In genomic region chr15:90875549-90875981, GRCh38 we compare ENCODE assay signal across 16 cellular contexts. TPM values are rescaled to one million over a fixed set of nuclear protein-coding genes. Genes with fewer than 3 reads are reported as not detected.
DNase-seq lines count a peak whose midpoint lies in the region; ATAC-seq and TF ChIP-seq lines count a peak whose summit lies in the region.
"Had no signal": no experiment of that assay in that cellular context is flagged by ENCODE, and none has a peak within 500 bp of the region (broad histone marks: within the 10 kb centered on the region; RNA-seq: fewer than 3 reads in every experiment).

No MANE protein-coding gene starts in this region.

- H3K36me3 ChIP-seq in gastroesophageal sphincter: peaks cover 0 to 55% of the 10 kb centered on the region in 2 donors

- H3K4me3 Mint-ChIP-seq in activated naive CD4-positive, alpha-beta T cell treated with anti-CD3 and anti-CD28 coated beads, Interleukin-2, amount 10 ng/mL, durations not matched to agents 7 days and 5 days: no peak overlapping the region
- peak overlapping the region; percentile 56 for H3K4me3 Mint-ChIP-seq in activated CD4-positive, alpha-beta memory T cell treated with anti-CD3 and anti-CD28 coated beads, Interleukin-2, amount 10 ng/mL, durations not matched to agents 7 days and 5 days
- peak overlapping the region; percentile 87 for H3K4me3 Mint-ChIP-seq in stimulated activated effector memory CD8-positive, alpha-beta T cell treated with anti-CD3 and anti-CD28 coated beads, Interleukin-12 subunit alpha, Interleukin-12 subunit beta, amount 100 ng/mL, for 72 hours
- H3K4me3 Mint-ChIP-seq: B cell; CD8-positive, alpha-beta T cell; GM23338 had no signal

- H3K4me1 ChIP-seq in gastroesophageal sphincter: peaks cover 0 to 33% (median 23%) of the 10 kb centered on the region in 3 donors

- peaks cover 54 to 67% of the 10 kb centered on the region in 2 donors for H3K36me3 Mint-ChIP-seq in activated naive CD4-positive, alpha-beta T cell treated with anti-CD3 and anti-CD28 coated beads, Interleukin-2, amount 50 U/mL, for 72 hours
- peaks cover 57% of the 10 kb centered on the region for H3K36me3 Mint-ChIP-seq in activated naive CD4-positive, alpha-beta T cell treated with anti-CD3 and anti-CD28 coated beads, Interleukin-2, amount 10 ng/mL, durations not matched to agents 7 days and 5 days
- peaks cover 88% of the 10 kb centered on the region for H3K36me3 Mint-ChIP-seq in activated CD4-positive, alpha-beta memory T cell treated with anti-CD3 and anti-CD28 coated beads, Interleukin-2, amount 10 ng/mL, durations not matched to agents 7 days and 5 days (ENCODE audit: low read depth)
- peaks cover 95% of the 10 kb centered on the region for H3K36me3 Mint-ChIP-seq in stimulated activated effector memory CD8-positive, alpha-beta T cell treated with anti-CD3 and anti-CD28 coated beads, Interleukin-12 subunit alpha, Interleukin-12 subunit beta, amount 100 ng/mL, for 72 hours

- CTCF ChIA-PET in activated naive CD4-positive, alpha-beta T cell treated with anti-CD3 and anti-CD28 coated beads, Interleukin-2, amount 10 ng/mL, durations not matched to agents 7 days and 5 days (lab: Charles Lee): interaction anchor here (0.6 to 1.4 kb wide), 2 partner anchors 9 to 217 kb away, joined by 4 read pairs; no protein-coding TSS in a partner anchor
- CTCF ChIA-PET in activated CD4-positive, alpha-beta memory T cell treated with anti-CD3 and anti-CD28 coated beads, Interleukin-2, amount 10 ng/mL, durations not matched to agents 7 days and 5 days (lab: Charles Lee): no interaction called here

- POLR2A ChIA-PET in activated CD4-positive, alpha-beta memory T cell treated with anti-CD3 and anti-CD28 coated beads, Interleukin-2, amount 10 ng/mL, durations not matched to agents 7 days and 5 days (lab: Charles Lee): interaction anchor here (1.2 to 4.0 kb wide), 5 partner anchors 10 to 158 kb away, joined by 3 to 27 read pairs (median 5); no protein-coding TSS in a partner anchor

- intact Hi-C loops in dorsolateral prefrontal cortex (cut with DNase I): loop anchor here in 1 of 2 donors (5.0 kb wide), 1 partner anchor 558 kb away; no protein-coding TSS in a partner anchor

- no peak for DNase-seq in activated naive CD4-positive, alpha-beta T cell treated with anti-CD3 and anti-CD28 coated beads, Interleukin-2, amount 50 U/mL, for 72 hours (ENCODE audit: low spot score in 2 of 2)
- no peak for DNase-seq in activated naive CD4-positive, alpha-beta T cell treated with anti-CD3 and anti-CD28 coated beads, Interleukin-2, amount 10 ng/mL, durations not matched to agents 7 days and 5 days
- no peak for DNase-seq in activated CD4-positive, alpha-beta memory T cell treated with anti-CD3 and anti-CD28 coated beads, Interleukin-2, amount 10 ng/mL, durations not matched to agents 7 days and 5 days
- DNase-seq in dorsolateral prefrontal cortex (no peak), COLO668 (lab: John Stamatoyannopoulos, UW; ENCODE audit: unreplicated experiment) (no peak)
- DNase-seq in stimulated activated effector memory CD8-positive, alpha-beta T cell treated with anti-CD3 and anti-CD28 coated beads, Interleukin-12 subunit alpha, Interleukin-12 subunit beta, amount 100 ng/mL, for 72 hours (ENCODE audit: low spot score in 2 of 2): no peak
- DNase-seq: CD8-positive, alpha-beta T cell; GF-D8; MM.1S; NCI-H187 treated with DMSO at 0.1 percent for 48 hours; NCI-H446; PC-3 had no signal

- WGBS in gastroesophageal sphincter (ENCODE audit: low coverage in 1 of 2), 2 donors: 60% methylated on average over 2 of the region's 12 CpGs; no CpG with 5 or more reads in 1 of the 2 donors

- ATAC-seq in activated naive CD4-positive, alpha-beta T cell treated with anti-CD3 and anti-CD28 coated beads, Interleukin-2, amount 50 U/mL, for 72 hours: no peak
- ATAC-seq in stimulated activated effector memory CD8-positive, alpha-beta T cell treated with anti-CD3 and anti-CD28 coated beads, Interleukin-12 subunit alpha, Interleukin-12 subunit beta, amount 100 ng/mL, for 72 hours: no peak
- no peak for ATAC-seq in gastroesophageal sphincter
- ATAC-seq: CD8-positive, alpha-beta T cell; GM23338; PC-3 had no signal

- H3K9me3 Mint-ChIP-seq in activated naive CD4-positive, alpha-beta T cell treated with anti-CD3 and anti-CD28 coated beads, Interleukin-2, amount 50 U/mL, for 72 hours: no peaks in the 10 kb centered on the region
- no peaks in the 10 kb centered on the region for H3K9me3 Mint-ChIP-seq in activated naive CD4-positive, alpha-beta T cell treated with anti-CD3 and anti-CD28 coated beads, Interleukin-2, amount 10 ng/mL, durations not matched to agents 7 days and 5 days
- no peaks in the 10 kb centered on the region for H3K9me3 Mint-ChIP-seq in activated CD4-positive, alpha-beta memory T cell treated with anti-CD3 and anti-CD28 coated beads, Interleukin-2, amount 10 ng/mL, durations not matched to agents 7 days and 5 days
- no peaks in the 10 kb centered on the region for H3K9me3 Mint-ChIP-seq in stimulated activated effector memory CD8-positive, alpha-beta T cell treated with anti-CD3 and anti-CD28 coated beads, Interleukin-12 subunit alpha, Interleukin-12 subunit beta, amount 100 ng/mL, for 72 hours
- H3K9me3 Mint-ChIP-seq: CD8-positive, alpha-beta T cell; GM23338 had no signal

- H3K27me3 ChIP-seq in dorsolateral prefrontal cortex (no peaks in the 10 kb centered on the region), gastroesophageal sphincter (no peaks in the 10 kb centered on the region)

- TF ChIP-seq CTCF in dorsolateral prefrontal cortex (IDR thresholded peaks at IDR 0.05 in 54 of 56, conservative IDR thresholded peaks at IDR 0.05 in 2 of 56; ENCODE audit: low read depth in 1 of 56, partially characterized antibody in 56 of 56) (no peak), gastroesophageal sphincter (IDR thresholded peaks at IDR 0.05) (no peak)

- H3K9me3 ChIP-seq in gastroesophageal sphincter: no peaks in the 10 kb centered on the region

- no peaks in the 10 kb centered on the region for H3K27me3 Mint-ChIP-seq in activated naive CD4-positive, alpha-beta T cell treated with anti-CD3 and anti-CD28 coated beads, Interleukin-2, amount 10 ng/mL, durations not matched to agents 7 days and 5 days
- no peaks in the 10 kb centered on the region for H3K27me3 Mint-ChIP-seq in activated CD4-positive, alpha-beta memory T cell treated with anti-CD3 and anti-CD28 coated beads, Interleukin-2, amount 10 ng/mL, durations not matched to agents 7 days and 5 days
- H3K27me3 Mint-ChIP-seq: B cell had no signal

- TF ChIP-seq POLR2A in gastroesophageal sphincter (IDR thresholded peaks at IDR 0.05): no peak

- peak overlapping the region; percentile 82 to 99 for H3K27ac Mint-ChIP-seq in activated naive CD4-positive, alpha-beta T cell treated with anti-CD3 and anti-CD28 coated beads, Interleukin-2, amount 50 U/mL, for 72 hours
- no peak overlapping the region for H3K27ac Mint-ChIP-seq in activated naive CD4-positive, alpha-beta T cell treated with anti-CD3 and anti-CD28 coated beads, Interleukin-2, amount 10 ng/mL, durations not matched to agents 7 days and 5 days
- peak overlapping the region; percentile 67 for H3K27ac Mint-ChIP-seq in activated CD4-positive, alpha-beta memory T cell treated with anti-CD3 and anti-CD28 coated beads, Interleukin-2, amount 10 ng/mL, durations not matched to agents 7 days and 5 days
- peak overlapping the region; percentile 93 for H3K27ac Mint-ChIP-seq in stimulated activated effector memory CD8-positive, alpha-beta T cell treated with anti-CD3 and anti-CD28 coated beads, Interleukin-12 subunit alpha, Interleukin-12 subunit beta, amount 100 ng/mL, for 72 hours
- H3K27ac Mint-ChIP-seq: B cell; CD8-positive, alpha-beta T cell; GM23338 had no signal

- no peak for TF ChIP-seq EP300 in gastroesophageal sphincter (IDR thresholded peaks at IDR 0.05)

- H3K4me1 Mint-ChIP-seq in activated naive CD4-positive, alpha-beta T cell treated with anti-CD3 and anti-CD28 coated beads, Interleukin-2, amount 10 ng/mL, durations not matched to agents 7 days and 5 days: peaks cover 56% of the 10 kb centered on the region
- H3K4me1 Mint-ChIP-seq in activated CD4-positive, alpha-beta memory T cell treated with anti-CD3 and anti-CD28 coated beads, Interleukin-2, amount 10 ng/mL, durations not matched to agents 7 days and 5 days: peaks cover 63% of the 10 kb centered on the region
- peaks cover 36% of the 10 kb centered on the region for H3K4me1 Mint-ChIP-seq in stimulated activated effector memory CD8-positive, alpha-beta T cell treated with anti-CD3 and anti-CD28 coated beads, Interleukin-12 subunit alpha, Interleukin-12 subunit beta, amount 100 ng/mL, for 72 hours

- H3K4me3 ChIP-seq in dorsolateral prefrontal cortex (no peak overlapping the region), gastroesophageal sphincter (no peak overlapping the region)
- H3K4me3 ChIP-seq: GM23338 had no signal

- peak overlapping the region in 44 of 59 donors; percentile 15 to 97 (median 56) for H3K27ac ChIP-seq in dorsolateral prefrontal cortex
- H3K27ac ChIP-seq in gastroesophageal sphincter: peak overlapping the region in 1 of 4 donors; percentile 37
- H3K27ac ChIP-seq: KMS-11 had no signal

RNA-seq across cellular contexts. Expression of gene FURIN, which starts 7.2 kb away (rescaled TPM):
- 100 to 1,000 TPM; 381 to 721 TPM for total RNA-seq in activated naive CD4-positive, alpha-beta T cell treated with anti-CD3 and anti-CD28 coated beads, Interleukin-2, amount 50 U/mL, for 72 hours
- 100 to 1,000 TPM; 550 to 553 TPM for total RNA-seq in activated CD4-positive, alpha-beta memory T cell treated with anti-CD3 and anti-CD28 coated beads, Interleukin-2, amount 10 ng/mL, durations not matched to agents 7 days and 5 days
- 10 to 100 TPM; 28.0 to 73.1 (median 40.8) TPM for total RNA-seq in dorsolateral prefrontal cortex
- total RNA-seq in gastroesophageal sphincter: 10 to 100 TPM; 34.1 to 75.4 (median 59.8) TPM

RNA-seq across cellular contexts. Expression of gene FES, which starts 8.7 kb away (rescaled TPM):
- 10 to 100 TPM; 83.9 to 91.4 TPM for total RNA-seq in activated naive CD4-positive, alpha-beta T cell treated with anti-CD3 and anti-CD28 coated beads, Interleukin-2, amount 50 U/mL, for 72 hours
- 10 to 100 TPM; 31.2 to 32.4 TPM for total RNA-seq in activated CD4-positive, alpha-beta memory T cell treated with anti-CD3 and anti-CD28 coated beads, Interleukin-2, amount 10 ng/mL, durations not matched to agents 7 days and 5 days
- total RNA-seq in dorsolateral prefrontal cortex: 10 to 100 TPM in 95 of 120 experiments, 1 to 10 TPM in 25; 5.3 to 39.5 (median 13.8) TPM
- 10 to 100 TPM; 40.1 to 70.4 (median 43.5) TPM for total RNA-seq in gastroesophageal sphincter

RNA-seq across cellular contexts. Expression of gene MAN2A2, which starts 27.5 kb away (rescaled TPM):
- total RNA-seq in activated naive CD4-positive, alpha-beta T cell treated with anti-CD3 and anti-CD28 coated beads, Interleukin-2, amount 50 U/mL, for 72 hours: 100 to 1,000 TPM in 1 of 2 donors, 10 to 100 TPM in 1; 99.8 to 225 TPM
- 100 to 1,000 TPM; 132 to 133 TPM for total RNA-seq in activated CD4-positive, alpha-beta memory T cell treated with anti-CD3 and anti-CD28 coated beads, Interleukin-2, amount 10 ng/mL, durations not matched to agents 7 days and 5 days
- total RNA-seq in dorsolateral prefrontal cortex: 100 to 1,000 TPM; 152 to 468 (median 226) TPM
- 10 to 100 TPM; 19.4 to 58.2 (median 44.9) TPM for total RNA-seq in gastroesophageal sphincter

RNA-seq across cellular contexts. Expression of gene HDDC3, which starts 56.8 kb away (rescaled TPM):
- 10 to 100 TPM; 18.9 to 32.4 TPM for total RNA-seq in activated naive CD4-positive, alpha-beta T cell treated with anti-CD3 and anti-CD28 coated beads, Interleukin-2, amount 50 U/mL, for 72 hours
- 10 to 100 TPM; 37.6 to 41.7 TPM for total RNA-seq in activated CD4-positive, alpha-beta memory T cell treated with anti-CD3 and anti-CD28 coated beads, Interleukin-2, amount 10 ng/mL, durations not matched to agents 7 days and 5 days
- 10 to 100 TPM in 119 of 120 experiments, 1 to 10 TPM in 1; 8.6 to 40.8 (median 20.2) TPM for total RNA-seq in dorsolateral prefrontal cortex
- 10 to 100 TPM in 2 of 4 donors, 1 to 10 TPM in 2; 5.9 to 17.1 (median 8.3) TPM for total RNA-seq in gastroesophageal sphincter

RNA-seq across cellular contexts. Expression of gene UNC45A, which starts 59.5 kb away (rescaled TPM):
- total RNA-seq in activated naive CD4-positive, alpha-beta T cell treated with anti-CD3 and anti-CD28 coated beads, Interleukin-2, amount 50 U/mL, for 72 hours: 100 to 1,000 TPM in 1 of 2 donors, 10 to 100 TPM in 1; 75.5 to 112 TPM
- total RNA-seq in activated CD4-positive, alpha-beta memory T cell treated with anti-CD3 and anti-CD28 coated beads, Interleukin-2, amount 10 ng/mL, durations not matched to agents 7 days and 5 days: 10 to 100 TPM; 71.3 to 75.2 TPM
- total RNA-seq in dorsolateral prefrontal cortex (10 to 100 TPM; 35.1 to 68.4 (median 47.2) TPM), gastroesophageal sphincter (100 to 1,000 TPM in 2 of 4 donors, 10 to 100 TPM in 2; 63.7 to 116 (median 100) TPM)

Comparison
In these comparisons a context has a peak if more than half of its experiments do, and no peak if none do; other contexts are left out.
1. RNA of gene FURIN, which starts 7.2 kb away (total RNA-seq): 381 to 721 TPM in activated naive CD4-positive, alpha-beta T cell treated with anti-CD3 and anti-CD28 coated beads, Interleukin-2, amount 50 U/mL, for 72 hours and 550 to 553 TPM in activated CD4-positive, alpha-beta memory T cell treated with anti-CD3 and anti-CD28 coated beads, Interleukin-2, amount 10 ng/mL, durations not matched to agents 7 days and 5 days; 34.1 to 75.4 TPM in gastroesophageal sphincter and 28.0 to 73.1 TPM in dorsolateral prefrontal cortex; every median in the first group is over 4 times any median in the second.